20 cellular contexts compared by ENCODE assay signal in the genomic region with DNA sequence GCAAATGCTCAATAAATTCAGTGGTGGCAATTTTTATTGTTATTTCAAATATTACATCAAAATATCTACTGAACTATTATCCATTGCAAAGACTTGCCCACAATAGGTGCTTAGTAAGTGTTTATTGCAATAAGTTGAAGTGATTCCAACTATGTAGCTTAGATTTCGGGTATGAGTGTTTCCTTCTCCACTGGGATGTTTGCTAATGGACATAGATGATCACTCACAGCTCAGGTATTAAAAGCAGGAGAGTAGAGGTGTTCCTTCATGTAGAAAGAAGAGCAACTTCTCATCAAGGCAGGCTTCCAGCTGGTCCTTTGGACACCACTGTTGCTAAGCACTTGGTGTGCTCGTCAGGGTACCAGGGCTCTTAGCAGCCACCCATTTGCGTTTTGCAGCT.
"Had no signal": no experiment of that assay in that cellular context is flagged by ENCODE, and none has a peak within 500 bp of the region (broad histone marks: within the 10 kb centered on the region; RNA-seq: fewer than 3 reads in every experiment).

No MANE protein-coding gene starts in this region.

- ATAC-seq: gastrocnemius medialis; heart right ventricle; left cardiac atrium; left lung; left ventricle myocardium superior; lower lobe of right lung; naive thymus-derived CD4-positive, alpha-beta T cell; natural killer cell had no signal

- H3K4me3 ChIP-seq: coronary artery, dorsolateral prefrontal cortex, esophagus muscularis mucosa, gastrocnemius medialis, heart right ventricle, left lung, lower lobe of right lung had no signal

- H3K27ac ChIP-seq: coronary artery, dorsolateral prefrontal cortex, esophagus muscularis mucosa, gastrocnemius medialis, heart right ventricle, left lung, lower lobe of right lung had no signal

- H3K9me3 ChIP-seq: esophagus muscularis mucosa, gastrocnemius medialis, heart right ventricle, left lung, lower lobe of right lung had no signal

- H3K4me1 ChIP-seq: gastrocnemius medialis, left lung had no signal

- H3K36me3 ChIP-seq: esophagus muscularis mucosa, gastrocnemius medialis, heart right ventricle, left lung, lower lobe of right lung had no signal

- H3K27me3 ChIP-seq: esophagus muscularis mucosa, gastrocnemius medialis, left lung had no signal

- DNase-seq: dermis blood vessel endothelial cell; dorsolateral prefrontal cortex; effector CD4-positive, alpha-beta T cell; effector memory CD4-positive, alpha-beta T cell; foreskin melanocyte; gastrocnemius medialis; glutamatergic neuron; head of caudate nucleus; heart right ventricle; hippocampal formation; left cardiac atrium; left lung; left ventricle myocardium superior; lower lobe of right lung; mesendoderm; midbrain; naive thymus-derived CD4-positive, alpha-beta T cell; natural killer cell had no signal
